2 cellular contexts compared by ENCODE assay signal in genomic region chr4:185182196-185182595, GRCh38.
TF ChIP-seq lines count a peak whose summit lies in the region.

No MANE protein-coding gene starts in this region.

TF ChIP-seq in SK-N-SH, 30 proteins besides CTCF, POLR2A, EP300 and RAD21 (continued from another document):
- TF ChIP-seq, protein P1, sequence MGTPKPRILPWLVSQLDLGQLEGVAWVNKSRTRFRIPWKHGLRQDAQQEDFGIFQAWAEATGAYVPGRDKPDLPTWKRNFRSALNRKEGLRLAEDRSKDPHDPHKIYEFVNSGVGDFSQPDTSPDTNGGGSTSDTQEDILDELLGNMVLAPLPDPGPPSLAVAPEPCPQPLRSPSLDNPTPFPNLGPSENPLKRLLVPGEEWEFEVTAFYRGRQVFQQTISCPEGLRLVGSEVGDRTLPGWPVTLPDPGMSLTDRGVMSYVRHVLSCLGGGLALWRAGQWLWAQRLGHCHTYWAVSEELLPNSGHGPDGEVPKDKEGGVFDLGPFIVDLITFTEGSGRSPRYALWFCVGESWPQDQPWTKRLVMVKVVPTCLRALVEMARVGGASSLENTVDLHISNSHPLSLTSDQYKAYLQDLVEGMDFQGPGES (IDR thresholded peaks at IDR 0.05; ENCODE audit: low read depth, low read length) = no peak
- TF ChIP-seq, protein P2, sequence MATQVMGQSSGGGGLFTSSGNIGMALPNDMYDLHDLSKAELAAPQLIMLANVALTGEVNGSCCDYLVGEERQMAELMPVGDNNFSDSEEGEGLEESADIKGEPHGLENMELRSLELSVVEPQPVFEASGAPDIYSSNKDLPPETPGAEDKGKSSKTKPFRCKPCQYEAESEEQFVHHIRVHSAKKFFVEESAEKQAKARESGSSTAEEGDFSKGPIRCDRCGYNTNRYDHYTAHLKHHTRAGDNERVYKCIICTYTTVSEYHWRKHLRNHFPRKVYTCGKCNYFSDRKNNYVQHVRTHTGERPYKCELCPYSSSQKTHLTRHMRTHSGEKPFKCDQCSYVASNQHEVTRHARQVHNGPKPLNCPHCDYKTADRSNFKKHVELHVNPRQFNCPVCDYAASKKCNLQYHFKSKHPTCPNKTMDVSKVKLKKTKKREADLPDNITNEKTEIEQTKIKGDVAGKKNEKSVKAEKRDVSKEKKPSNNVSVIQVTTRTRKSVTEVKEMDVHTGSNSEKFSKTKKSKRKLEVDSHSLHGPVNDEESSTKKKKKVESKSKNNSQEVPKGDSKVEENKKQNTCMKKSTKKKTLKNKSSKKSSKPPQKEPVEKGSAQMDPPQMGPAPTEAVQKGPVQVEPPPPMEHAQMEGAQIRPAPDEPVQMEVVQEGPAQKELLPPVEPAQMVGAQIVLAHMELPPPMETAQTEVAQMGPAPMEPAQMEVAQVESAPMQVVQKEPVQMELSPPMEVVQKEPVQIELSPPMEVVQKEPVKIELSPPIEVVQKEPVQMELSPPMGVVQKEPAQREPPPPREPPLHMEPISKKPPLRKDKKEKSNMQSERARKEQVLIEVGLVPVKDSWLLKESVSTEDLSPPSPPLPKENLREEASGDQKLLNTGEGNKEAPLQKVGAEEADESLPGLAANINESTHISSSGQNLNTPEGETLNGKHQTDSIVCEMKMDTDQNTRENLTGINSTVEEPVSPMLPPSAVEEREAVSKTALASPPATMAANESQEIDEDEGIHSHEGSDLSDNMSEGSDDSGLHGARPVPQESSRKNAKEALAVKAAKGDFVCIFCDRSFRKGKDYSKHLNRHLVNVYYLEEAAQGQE (IDR thresholded peaks at IDR 0.05; ENCODE audit: low read depth, low read length) = no peak
- no peak for TF ChIP-seq TEAD4 (IDR thresholded peaks at IDR 0.05; ENCODE audit: borderline replicate concordance, insufficient read depth)
- TF ChIP-seq RCOR1 (IDR thresholded peaks at IDR 0.05; ENCODE audit: low read length) = no peak
- no peak for TF ChIP-seq ELF1 (IDR thresholded peaks at IDR 0.05)
- no peak for TF ChIP-seq YY1 (IDR thresholded peaks at IDR 0.05; ENCODE audit: low read depth)
- TF ChIP-seq NFIC (IDR thresholded peaks at IDR 0.05; ENCODE audit: borderline replicate concordance) = no peak

TF ChIP-seq in SK-N-SH treated with all-trans-retinoic acid at 6 μM for 48 hours, 23 proteins besides CTCF, POLR2A, EP300 and RAD21 (continued from another document):
- TF ChIP-seq PATZ1 (CRISPR knock-in tag; IDR thresholded peaks at IDR 0.05; ENCODE audit: borderline replicate concordance) (no peak), RARB (CRISPR knock-in tag; IDR thresholded peaks at IDR 0.05) (no peak), ZNF8 (CRISPR knock-in tag; IDR thresholded peaks at IDR 0.05) (no peak)
- TF ChIP-seq, protein P3, sequence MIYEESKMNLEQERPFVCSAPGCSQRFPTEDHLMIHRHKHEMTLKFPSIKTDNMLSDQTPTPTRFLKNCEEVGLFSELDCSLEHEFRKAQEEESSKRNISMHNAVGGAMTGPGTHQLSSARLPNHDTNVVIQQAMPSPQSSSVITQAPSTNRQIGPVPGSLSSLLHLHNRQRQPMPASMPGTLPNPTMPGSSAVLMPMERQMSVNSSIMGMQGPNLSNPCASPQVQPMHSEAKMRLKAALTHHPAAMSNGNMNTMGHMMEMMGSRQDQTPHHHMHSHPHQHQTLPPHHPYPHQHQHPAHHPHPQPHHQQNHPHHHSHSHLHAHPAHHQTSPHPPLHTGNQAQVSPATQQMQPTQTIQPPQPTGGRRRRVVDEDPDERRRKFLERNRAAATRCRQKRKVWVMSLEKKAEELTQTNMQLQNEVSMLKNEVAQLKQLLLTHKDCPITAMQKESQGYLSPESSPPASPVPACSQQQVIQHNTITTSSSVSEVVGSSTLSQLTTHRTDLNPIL (CRISPR knock-in tag; IDR thresholded peaks at IDR 0.05; ENCODE audit: low read depth) = no peak
TF ChIP-seq in SK-N-SH treated with all-trans-retinoic acid at 6 μM for 48 hours: peak in this region for 0.
